2 cellular contexts compared by ENCODE assay signal in genomic region chr17:65515512-65515911, GRCh38.
TF ChIP-seq lines count a peak whose summit lies in the region.

No MANE protein-coding gene starts in this region.

TF ChIP-seq in HCT116, 20 proteins besides CTCF, POLR2A, EP300 and RAD21:
- TF ChIP-seq EGR1 (IDR thresholded peaks at IDR 0.05; ENCODE audit: low read depth): no peak
- TF ChIP-seq SRF (IDR thresholded peaks at IDR 0.05; ENCODE audit: low read depth): no peak
- TF ChIP-seq ZBTB33 (IDR thresholded peaks at IDR 0.05; ENCODE audit: extremely low read depth, insufficient replicate concordance, low read length): no peak
- TF ChIP-seq POLR2AphosphoS5 (IDR thresholded peaks at IDR 0.05; ENCODE audit: low read depth, low read length): no peak
- TF ChIP-seq EZH2phosphoT487 (IDR thresholded peaks at IDR 0.05; ENCODE audit: borderline replicate concordance): no peak
- no peak for TF ChIP-seq JUND (IDR thresholded peaks at IDR 0.05)
- TF ChIP-seq ZFX (IDR thresholded peaks at IDR 0.05): no peak
- TF ChIP-seq ZNF274 (IDR thresholded peaks at IDR 0.05; ENCODE audit: low read depth, low read length): no peak
- TF ChIP-seq ATF3 (IDR thresholded peaks at IDR 0.05): no peak
- no peak for TF ChIP-seq SP1 (IDR thresholded peaks at IDR 0.05; ENCODE audit: low read depth)
- TF ChIP-seq EZH2 (IDR thresholded peaks at IDR 0.05): no peak
- no peak for TF ChIP-seq YY1 (IDR thresholded peaks at IDR 0.05; ENCODE audit: extremely low read depth, insufficient replicate concordance, low read depth, low read length)
- no peak for TF ChIP-seq SIN3A (IDR thresholded peaks at IDR 0.05; ENCODE audit: low read depth)
- no peak for TF ChIP-seq MAX (IDR thresholded peaks at IDR 0.05)
- TF ChIP-seq REST (IDR thresholded peaks at IDR 0.05; ENCODE audit: low read depth): no peak
- TF ChIP-seq TCF7L2 (IDR thresholded peaks at IDR 0.05; ENCODE audit: borderline replicate concordance, extremely low read depth, insufficient read depth, insufficient read length): no peak
- TF ChIP-seq CBX3 (IDR thresholded peaks at IDR 0.05; ENCODE audit: low read depth): no peak

TF ChIP-seq in H1, 55 proteins besides CTCF, POLR2A, EP300 and RAD21:
- no peak for TF ChIP-seq EZH2 (IDR thresholded peaks at IDR 0.05; ENCODE audit: low read depth, low read length, severe bottlenecking)
- no peak for TF ChIP-seq GABPA (IDR thresholded peaks at IDR 0.05; ENCODE audit: borderline replicate concordance, insufficient read depth, low read length)
- TF ChIP-seq SUZ12 (IDR thresholded peaks at IDR 0.05; ENCODE audit: low read length): no peak
- no peak for TF ChIP-seq MAX (IDR thresholded peaks at IDR 0.05)
- TF ChIP-seq KDM4A (IDR thresholded peaks at IDR 0.05; ENCODE audit: low read depth, low read length, severe bottlenecking): no peak
- TF ChIP-seq CEBPB (IDR thresholded peaks at IDR 0.05; ENCODE audit: low read depth, low read length): no peak
